Comparison of ENCODE assay signal across 1 cellular context in the genomic region with DNA sequence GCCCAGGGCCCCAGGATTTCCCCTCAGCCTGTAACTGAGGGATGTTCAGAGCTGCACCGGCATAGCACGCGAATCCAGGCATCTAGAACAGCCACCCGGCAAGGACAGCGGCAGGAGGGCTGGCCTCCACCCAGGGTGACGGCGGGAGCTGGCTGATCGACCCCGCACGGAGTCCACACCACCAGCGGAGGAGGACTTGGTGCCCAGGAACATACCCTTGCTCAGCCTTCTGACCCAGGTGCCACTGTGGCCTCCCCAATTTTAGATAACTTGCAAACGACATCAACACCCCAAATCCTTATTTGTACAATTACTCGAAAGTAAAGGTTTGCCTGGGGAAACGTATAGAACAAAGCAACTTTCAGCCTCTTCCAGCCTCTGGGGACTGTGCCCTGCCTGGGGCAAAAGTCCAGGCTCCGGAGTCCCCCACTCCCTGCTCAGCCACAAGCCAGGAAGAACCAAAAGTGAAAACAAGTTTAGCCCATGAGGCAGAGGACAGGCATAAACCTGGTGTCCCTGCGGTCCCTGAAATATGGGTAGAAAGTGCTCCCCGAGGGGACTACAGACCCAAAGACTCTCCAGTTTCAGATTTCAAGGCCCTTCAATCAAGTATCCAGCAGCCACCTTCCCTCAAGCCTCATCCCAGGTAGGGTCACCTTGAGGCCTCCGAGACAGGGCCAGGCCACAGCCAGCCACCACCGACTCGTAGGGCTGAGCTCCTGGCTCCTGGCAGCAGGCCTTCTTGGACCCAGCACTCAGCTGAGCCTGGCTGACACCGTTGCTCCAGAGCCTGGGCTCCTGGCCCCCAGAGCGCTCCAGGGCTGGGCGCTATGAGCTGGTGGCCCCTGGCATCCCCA.
TF ChIP-seq lines count a peak whose summit lies in the region.

No MANE protein-coding gene starts in this region.

TF ChIP-seq in HepG2, 621 proteins besides CTCF, POLR2A, EP300 and RAD21 (continued from another document and continues in another):
- TF ChIP-seq, protein P1, sequence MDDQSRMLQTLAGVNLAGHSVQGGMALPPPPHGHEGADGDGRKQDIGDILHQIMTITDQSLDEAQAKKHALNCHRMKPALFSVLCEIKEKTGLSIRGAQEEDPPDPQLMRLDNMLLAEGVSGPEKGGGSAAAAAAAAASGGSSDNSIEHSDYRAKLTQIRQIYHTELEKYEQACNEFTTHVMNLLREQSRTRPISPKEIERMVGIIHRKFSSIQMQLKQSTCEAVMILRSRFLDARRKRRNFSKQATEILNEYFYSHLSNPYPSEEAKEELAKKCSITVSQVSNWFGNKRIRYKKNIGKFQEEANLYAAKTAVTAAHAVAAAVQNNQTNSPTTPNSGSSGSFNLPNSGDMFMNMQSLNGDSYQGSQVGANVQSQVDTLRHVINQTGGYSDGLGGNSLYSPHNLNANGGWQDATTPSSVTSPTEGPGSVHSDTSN (CRISPR knock-in tag; IDR thresholded peaks at IDR 0.05; ENCODE audit: borderline replicate concordance): no peak
- TF ChIP-seq ZNF138 (CRISPR knock-in tag; IDR thresholded peaks at IDR 0.05; ENCODE audit: low read depth): no peak
- TF ChIP-seq CENPX (CRISPR knock-in tag; IDR thresholded peaks at IDR 0.05): no peak
- peak; percentile 6; the same call in 1 of the 2 replicates for TF ChIP-seq ZNF768 (CRISPR knock-in tag; IDR thresholded peaks at IDR 0.05)
- peak; percentile 75; the same call in 1 of the 2 replicates for TF ChIP-seq MEF2D (CRISPR knock-in tag; IDR thresholded peaks at IDR 0.05)
- no peak for TF ChIP-seq ZNF660 (CRISPR knock-in tag; IDR thresholded peaks at IDR 0.05; ENCODE audit: borderline replicate concordance, low read depth)
- no peak for TF ChIP-seq TCF7L2 (IDR thresholded peaks at IDR 0.05; ENCODE audit: low read depth, low read length)
- TF ChIP-seq TOPORS (CRISPR knock-in tag; IDR thresholded peaks at IDR 0.05): no peak
- TF ChIP-seq, protein P2, sequence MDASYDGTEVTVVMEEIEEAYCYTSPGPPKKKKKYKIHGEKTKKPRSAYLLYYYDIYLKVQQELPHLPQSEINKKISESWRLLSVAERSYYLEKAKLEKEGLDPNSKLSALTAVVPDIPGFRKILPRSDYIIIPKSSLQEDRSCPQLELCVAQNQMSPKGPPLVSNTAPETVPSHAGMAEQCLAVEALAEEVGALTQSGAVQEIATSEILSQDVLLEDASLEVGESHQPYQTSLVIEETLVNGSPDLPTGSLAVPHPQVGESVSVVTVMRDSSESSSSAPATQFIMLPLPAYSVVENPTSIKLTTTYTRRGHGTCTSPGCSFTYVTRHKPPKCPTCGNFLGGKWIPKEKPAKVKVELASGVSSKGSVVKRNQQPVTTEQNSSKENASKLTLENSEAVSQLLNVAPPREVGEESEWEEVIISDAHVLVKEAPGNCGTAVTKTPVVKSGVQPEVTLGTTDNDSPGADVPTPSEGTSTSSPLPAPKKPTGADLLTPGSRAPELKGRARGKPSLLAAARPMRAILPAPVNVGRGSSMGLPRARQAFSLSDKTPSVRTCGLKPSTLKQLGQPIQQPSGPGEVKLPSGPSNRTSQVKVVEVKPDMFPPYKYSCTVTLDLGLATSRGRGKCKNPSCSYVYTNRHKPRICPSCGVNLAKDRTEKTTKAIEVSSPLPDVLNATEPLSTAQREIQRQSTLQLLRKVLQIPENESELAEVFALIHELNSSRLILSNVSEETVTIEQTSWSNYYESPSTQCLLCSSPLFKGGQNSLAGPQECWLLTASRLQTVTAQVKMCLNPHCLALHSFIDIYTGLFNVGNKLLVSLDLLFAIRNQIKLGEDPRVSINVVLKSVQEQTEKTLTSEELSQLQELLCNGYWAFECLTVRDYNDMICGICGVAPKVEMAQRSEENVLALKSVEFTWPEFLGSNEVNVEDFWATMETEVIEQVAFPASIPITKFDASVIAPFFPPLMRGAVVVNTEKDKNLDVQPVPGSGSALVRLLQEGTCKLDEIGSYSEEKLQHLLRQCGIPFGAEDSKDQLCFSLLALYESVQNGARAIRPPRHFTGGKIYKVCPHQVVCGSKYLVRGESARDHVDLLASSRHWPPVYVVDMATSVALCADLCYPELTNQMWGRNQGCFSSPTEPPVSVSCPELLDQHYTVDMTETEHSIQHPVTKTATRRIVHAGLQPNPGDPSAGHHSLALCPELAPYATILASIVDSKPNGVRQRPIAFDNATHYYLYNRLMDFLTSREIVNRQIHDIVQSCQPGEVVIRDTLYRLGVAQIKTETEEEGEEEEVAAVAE (CRISPR knock-in tag; IDR thresholded peaks at IDR 0.05; ENCODE audit: borderline replicate concordance): no peak
- no peak for TF ChIP-seq ZNF441 (CRISPR knock-in tag; IDR thresholded peaks at IDR 0.05; ENCODE audit: borderline replicate concordance)
- TF ChIP-seq ZFP90 (CRISPR knock-in tag; IDR thresholded peaks at IDR 0.05; ENCODE audit: borderline replicate concordance): peak; percentile 74; the same call in 1 of the 2 replicates
- 0 out of 2 replicates have a peak, but pooled peaks have one; percentile 33 for TF ChIP-seq SAP130 (CRISPR knock-in tag; IDR thresholded peaks at IDR 0.05; ENCODE audit: low read depth)
- TF ChIP-seq, protein P3, sequence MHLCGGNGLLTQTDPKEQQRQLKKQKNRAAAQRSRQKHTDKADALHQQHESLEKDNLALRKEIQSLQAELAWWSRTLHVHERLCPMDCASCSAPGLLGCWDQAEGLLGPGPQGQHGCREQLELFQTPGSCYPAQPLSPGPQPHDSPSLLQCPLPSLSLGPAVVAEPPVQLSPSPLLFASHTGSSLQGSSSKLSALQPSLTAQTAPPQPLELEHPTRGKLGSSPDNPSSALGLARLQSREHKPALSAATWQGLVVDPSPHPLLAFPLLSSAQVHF (CRISPR knock-in tag; IDR thresholded peaks at IDR 0.05): no peak
- TF ChIP-seq, protein P4, sequence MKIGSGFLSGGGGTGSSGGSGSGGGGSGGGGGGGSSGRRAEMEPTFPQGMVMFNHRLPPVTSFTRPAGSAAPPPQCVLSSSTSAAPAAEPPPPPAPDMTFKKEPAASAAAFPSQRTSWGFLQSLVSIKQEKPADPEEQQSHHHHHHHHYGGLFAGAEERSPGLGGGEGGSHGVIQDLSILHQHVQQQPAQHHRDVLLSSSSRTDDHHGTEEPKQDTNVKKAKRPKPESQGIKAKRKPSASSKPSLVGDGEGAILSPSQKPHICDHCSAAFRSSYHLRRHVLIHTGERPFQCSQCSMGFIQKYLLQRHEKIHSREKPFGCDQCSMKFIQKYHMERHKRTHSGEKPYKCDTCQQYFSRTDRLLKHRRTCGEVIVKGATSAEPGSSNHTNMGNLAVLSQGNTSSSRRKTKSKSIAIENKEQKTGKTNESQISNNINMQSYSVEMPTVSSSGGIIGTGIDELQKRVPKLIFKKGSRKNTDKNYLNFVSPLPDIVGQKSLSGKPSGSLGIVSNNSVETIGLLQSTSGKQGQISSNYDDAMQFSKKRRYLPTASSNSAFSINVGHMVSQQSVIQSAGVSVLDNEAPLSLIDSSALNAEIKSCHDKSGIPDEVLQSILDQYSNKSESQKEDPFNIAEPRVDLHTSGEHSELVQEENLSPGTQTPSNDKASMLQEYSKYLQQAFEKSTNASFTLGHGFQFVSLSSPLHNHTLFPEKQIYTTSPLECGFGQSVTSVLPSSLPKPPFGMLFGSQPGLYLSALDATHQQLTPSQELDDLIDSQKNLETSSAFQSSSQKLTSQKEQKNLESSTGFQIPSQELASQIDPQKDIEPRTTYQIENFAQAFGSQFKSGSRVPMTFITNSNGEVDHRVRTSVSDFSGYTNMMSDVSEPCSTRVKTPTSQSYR (CRISPR knock-in tag; IDR thresholded peaks at IDR 0.05; ENCODE audit: borderline replicate concordance): 0 out of 2 replicates have a peak, but pooled peaks have one; percentile 49
- no peak for TF ChIP-seq ZKSCAN8 (CRISPR knock-in tag; IDR thresholded peaks at IDR 0.05; ENCODE audit: borderline replicate concordance)
- TF ChIP-seq ZSCAN9 (CRISPR knock-in tag; IDR thresholded peaks at IDR 0.05; ENCODE audit: borderline replicate concordance): no peak
- TF ChIP-seq, protein P5, sequence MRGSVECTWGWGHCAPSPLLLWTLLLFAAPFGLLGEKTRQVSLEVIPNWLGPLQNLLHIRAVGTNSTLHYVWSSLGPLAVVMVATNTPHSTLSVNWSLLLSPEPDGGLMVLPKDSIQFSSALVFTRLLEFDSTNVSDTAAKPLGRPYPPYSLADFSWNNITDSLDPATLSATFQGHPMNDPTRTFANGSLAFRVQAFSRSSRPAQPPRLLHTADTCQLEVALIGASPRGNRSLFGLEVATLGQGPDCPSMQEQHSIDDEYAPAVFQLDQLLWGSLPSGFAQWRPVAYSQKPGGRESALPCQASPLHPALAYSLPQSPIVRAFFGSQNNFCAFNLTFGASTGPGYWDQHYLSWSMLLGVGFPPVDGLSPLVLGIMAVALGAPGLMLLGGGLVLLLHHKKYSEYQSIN (CRISPR knock-in tag; IDR thresholded peaks at IDR 0.05; ENCODE audit: borderline replicate concordance): no peak
- TF ChIP-seq ZNF569 (CRISPR knock-in tag; IDR thresholded peaks at IDR 0.05; ENCODE audit: borderline replicate concordance): no peak
- TF ChIP-seq ZNF746 (CRISPR knock-in tag; IDR thresholded peaks at IDR 0.05): peak; percentile 51; the same call in 1 of the 2 replicates
- TF ChIP-seq GPN1 (CRISPR knock-in tag; IDR thresholded peaks at IDR 0.05; ENCODE audit: borderline replicate concordance): peak; percentile 34; the same call in 1 of the 2 replicates
- TF ChIP-seq ZNF614 (CRISPR knock-in tag; IDR thresholded peaks at IDR 0.05; ENCODE audit: borderline replicate concordance): peak; percentile 37; the same call in 1 of the 2 replicates
- TF ChIP-seq, protein P6, sequence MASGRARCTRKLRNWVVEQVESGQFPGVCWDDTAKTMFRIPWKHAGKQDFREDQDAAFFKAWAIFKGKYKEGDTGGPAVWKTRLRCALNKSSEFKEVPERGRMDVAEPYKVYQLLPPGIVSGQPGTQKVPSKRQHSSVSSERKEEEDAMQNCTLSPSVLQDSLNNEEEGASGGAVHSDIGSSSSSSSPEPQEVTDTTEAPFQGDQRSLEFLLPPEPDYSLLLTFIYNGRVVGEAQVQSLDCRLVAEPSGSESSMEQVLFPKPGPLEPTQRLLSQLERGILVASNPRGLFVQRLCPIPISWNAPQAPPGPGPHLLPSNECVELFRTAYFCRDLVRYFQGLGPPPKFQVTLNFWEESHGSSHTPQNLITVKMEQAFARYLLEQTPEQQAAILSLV (CRISPR knock-in tag; IDR thresholded peaks at IDR 0.05; ENCODE audit: borderline replicate concordance): peak; percentile 36; the same call in 1 of the 2 replicates
- TF ChIP-seq SKI (IDR thresholded peaks at IDR 0.05; ENCODE audit: partially characterized antibody): no peak
- TF ChIP-seq, protein P7, sequence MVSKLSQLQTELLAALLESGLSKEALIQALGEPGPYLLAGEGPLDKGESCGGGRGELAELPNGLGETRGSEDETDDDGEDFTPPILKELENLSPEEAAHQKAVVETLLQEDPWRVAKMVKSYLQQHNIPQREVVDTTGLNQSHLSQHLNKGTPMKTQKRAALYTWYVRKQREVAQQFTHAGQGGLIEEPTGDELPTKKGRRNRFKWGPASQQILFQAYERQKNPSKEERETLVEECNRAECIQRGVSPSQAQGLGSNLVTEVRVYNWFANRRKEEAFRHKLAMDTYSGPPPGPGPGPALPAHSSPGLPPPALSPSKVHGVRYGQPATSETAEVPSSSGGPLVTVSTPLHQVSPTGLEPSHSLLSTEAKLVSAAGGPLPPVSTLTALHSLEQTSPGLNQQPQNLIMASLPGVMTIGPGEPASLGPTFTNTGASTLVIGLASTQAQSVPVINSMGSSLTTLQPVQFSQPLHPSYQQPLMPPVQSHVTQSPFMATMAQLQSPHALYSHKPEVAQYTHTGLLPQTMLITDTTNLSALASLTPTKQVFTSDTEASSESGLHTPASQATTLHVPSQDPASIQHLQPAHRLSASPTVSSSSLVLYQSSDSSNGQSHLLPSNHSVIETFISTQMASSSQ (IDR thresholded peaks at IDR 0.05; ENCODE audit: low read depth): no peak
- TF ChIP-seq, protein P7 (CRISPR knock-in tag; IDR thresholded peaks at IDR 0.05; ENCODE audit: borderline replicate concordance): no peak
- TF ChIP-seq ZNF598 (CRISPR knock-in tag; IDR thresholded peaks at IDR 0.05; ENCODE audit: borderline replicate concordance): peak; percentile 82
- TF ChIP-seq NR2C2 (CRISPR knock-in tag; IDR thresholded peaks at IDR 0.05; ENCODE audit: borderline replicate concordance): no peak
- TF ChIP-seq ZNF292 (CRISPR knock-in tag; IDR thresholded peaks at IDR 0.05; ENCODE audit: borderline replicate concordance, low read depth): peak; percentile 42; the same call in 1 of the 2 replicates
- TF ChIP-seq, protein P8, sequence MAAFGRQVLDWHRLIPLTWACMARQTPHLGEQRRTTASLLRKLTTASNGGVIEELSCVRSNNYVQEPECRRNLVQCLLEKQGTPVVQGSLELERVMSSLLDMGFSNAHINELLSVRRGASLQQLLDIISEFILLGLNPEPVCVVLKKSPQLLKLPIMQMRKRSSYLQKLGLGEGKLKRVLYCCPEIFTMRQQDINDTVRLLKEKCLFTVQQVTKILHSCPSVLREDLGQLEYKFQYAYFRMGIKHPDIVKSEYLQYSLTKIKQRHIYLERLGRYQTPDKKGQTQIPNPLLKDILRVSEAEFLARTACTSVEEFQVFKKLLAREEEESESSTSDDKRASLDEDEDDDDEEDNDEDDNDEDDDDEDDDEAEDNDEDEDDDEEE (CRISPR knock-in tag; IDR thresholded peaks at IDR 0.05): peak; percentile 83
- TF ChIP-seq ISL2 (CRISPR knock-in tag; IDR thresholded peaks at IDR 0.05): 0 out of 2 replicates have a peak, but pooled peaks have one; percentile 12
- TF ChIP-seq, protein P9, sequence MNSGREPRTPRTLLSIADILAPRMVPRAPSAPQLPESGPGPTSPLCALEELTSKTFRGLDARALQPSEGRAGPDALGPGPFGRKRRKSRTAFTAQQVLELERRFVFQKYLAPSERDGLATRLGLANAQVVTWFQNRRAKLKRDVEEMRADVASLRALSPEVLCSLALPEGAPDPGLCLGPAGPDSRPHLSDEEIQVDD (CRISPR knock-in tag; IDR thresholded peaks at IDR 0.05; ENCODE audit: borderline replicate concordance): no peak; the same call in 1 of the 2 replicates
- TF ChIP-seq, protein P10, sequence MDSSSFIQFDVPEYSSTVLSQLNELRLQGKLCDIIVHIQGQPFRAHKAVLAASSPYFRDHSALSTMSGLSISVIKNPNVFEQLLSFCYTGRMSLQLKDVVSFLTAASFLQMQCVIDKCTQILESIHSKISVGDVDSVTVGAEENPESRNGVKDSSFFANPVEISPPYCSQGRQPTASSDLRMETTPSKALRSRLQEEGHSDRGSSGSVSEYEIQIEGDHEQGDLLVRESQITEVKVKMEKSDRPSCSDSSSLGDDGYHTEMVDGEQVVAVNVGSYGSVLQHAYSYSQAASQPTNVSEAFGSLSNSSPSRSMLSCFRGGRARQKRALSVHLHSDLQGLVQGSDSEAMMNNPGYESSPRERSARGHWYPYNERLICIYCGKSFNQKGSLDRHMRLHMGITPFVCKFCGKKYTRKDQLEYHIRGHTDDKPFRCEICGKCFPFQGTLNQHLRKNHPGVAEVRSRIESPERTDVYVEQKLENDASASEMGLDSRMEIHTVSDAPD (CRISPR knock-in tag; IDR thresholded peaks at IDR 0.05): no peak
- no peak for TF ChIP-seq NBN (conservative IDR thresholded peaks at IDR 0.05)
- TF ChIP-seq ZC3H13 (CRISPR knock-in tag; IDR thresholded peaks at IDR 0.05): 0 out of 2 replicates have a peak, but pooled peaks have one; percentile 20
- 0 out of 2 replicates have a peak, but pooled peaks have one; percentile 27 for TF ChIP-seq ZNF891 (CRISPR knock-in tag; IDR thresholded peaks at IDR 0.05)
